ENCODE assay signal across 16 cellular contexts in the genomic region with DNA sequence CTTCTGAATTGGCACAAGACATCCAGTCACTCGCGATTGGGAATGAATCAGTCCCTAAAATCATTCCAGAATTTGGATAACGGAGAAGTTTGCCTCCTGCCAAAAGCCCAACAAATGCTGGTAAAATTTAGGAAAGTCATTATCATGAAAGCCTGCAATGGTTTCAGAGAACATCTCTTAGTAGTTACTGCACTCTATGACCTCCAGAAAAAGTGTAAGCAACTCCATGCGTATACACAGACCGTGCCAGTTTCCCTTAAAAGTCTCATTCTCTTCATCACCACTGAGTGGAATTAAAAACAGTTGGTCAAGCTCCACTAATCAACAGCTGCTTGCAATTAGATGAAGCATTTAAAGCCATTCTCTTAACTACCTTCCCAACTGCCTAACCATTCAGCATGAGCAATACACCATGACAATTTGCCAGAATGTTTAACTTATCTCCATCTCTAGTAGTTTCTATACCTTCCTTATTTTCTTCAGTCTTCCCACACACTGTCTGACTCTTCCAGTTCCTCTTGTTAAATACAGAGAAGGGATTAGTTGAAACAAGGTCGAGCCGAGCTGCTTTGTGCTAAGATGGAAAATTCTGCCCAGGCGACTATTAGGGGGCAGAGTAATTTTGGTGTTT.
DNase-seq lines count a peak whose midpoint lies in the region; ATAC-seq and TF ChIP-seq lines count a peak whose summit lies in the region.
"Had no signal": no experiment of that assay in that cellular context is flagged by ENCODE, and none has a peak within 500 bp of the region (broad histone marks: within the 10 kb centered on the region; RNA-seq: fewer than 3 reads in every experiment).

No MANE protein-coding gene starts in this region.

- no peak overlapping the region for H3K4me3 ChIP-seq in DND-41 (ENCODE audit: low read depth in 1 of 2, low read length in 2 of 2)
- H3K4me3 ChIP-seq in WERI-Rb-1 (ENCODE audit: low read depth, low read length): no peak overlapping the region
- H3K4me3 ChIP-seq: colonic mucosa, gastroesophageal sphincter, SK-N-MC, skin epidermis, suprapubic skin had no signal

- H3K36me3 ChIP-seq in DND-41 (ENCODE audit: insufficient read depth, low read length) (no peaks in the 10 kb centered on the region), WERI-Rb-1 (no peaks in the 10 kb centered on the region)
- H3K36me3 ChIP-seq: colonic mucosa, gastroesophageal sphincter, suprapubic skin had no signal

- H4K20me1 ChIP-seq in DND-41 (ENCODE audit: insufficient read depth, low read length): no peaks in the 10 kb centered on the region

- no peak overlapping the region for H3K4me3 Mint-ChIP-seq in nephron progenitor cell
- H3K4me3 Mint-ChIP-seq: activated T-cell treated with anti-CD3 and anti-CD28 coated beads, Interleukin-2, amount 50 U/mL, for 24 hours; natural killer cell treated with Interleukin-12 subunit alpha and Interleukin-12 subunit beta and Interleukin-15 and Interleukin-18, amount 100 ng/mL, for 72 hours had no signal

- H3K79me2 ChIP-seq in DND-41 (ENCODE audit: insufficient read depth, low read length): no peaks in the 10 kb centered on the region

- H3K27ac ChIP-seq in DND-41 (ENCODE audit: low read length) (no peak overlapping the region), WERI-Rb-1 (peak overlapping the region; percentile 88), caudate nucleus (ENCODE audit: low read depth, low read length) (no peak overlapping the region)
- H3K27ac ChIP-seq: colonic mucosa, gastroesophageal sphincter, SK-N-MC, suprapubic skin had no signal

- peak overlapping the region; percentile 41; the same call in 1 of the 2 replicates for H2AFZ ChIP-seq in DND-41 (ENCODE audit: low read depth, low read length)

- H3K27me3 ChIP-seq in DND-41 (ENCODE audit: insufficient read depth, low read length, poor library complexity) (no peaks in the 10 kb centered on the region), WERI-Rb-1 (ENCODE audit: insufficient read depth, low read depth, severe bottlenecking) (no peaks in the 10 kb centered on the region)
- H3K27me3 ChIP-seq: colonic mucosa, gastroesophageal sphincter, suprapubic skin had no signal

- no peak for TF ChIP-seq CTCF in DND-41 (IDR thresholded peaks at IDR 0.05; ENCODE audit: borderline replicate concordance, extremely low read depth, low read length, poor library complexity, severe bottlenecking)
- no peak for TF ChIP-seq CTCF in WERI-Rb-1 (IDR thresholded peaks at IDR 0.05; ENCODE audit: low read depth, low read length)
- TF ChIP-seq CTCF in nephron progenitor cell (IDR thresholded peaks at IDR 0.05): no peak

- H3K9ac ChIP-seq in DND-41 (ENCODE audit: low read depth, low read length): no peak overlapping the region

- peaks cover 21% of the 10 kb centered on the region for H3K9me3 Mint-ChIP-seq in nephron progenitor cell
- H3K9me3 Mint-ChIP-seq: natural killer cell treated with Interleukin-12 subunit alpha and Interleukin-12 subunit beta and Interleukin-15 and Interleukin-18, amount 100 ng/mL, for 72 hours had no signal

- peaks cover 12% of the 10 kb centered on the region for H3K36me3 Mint-ChIP-seq in nephron progenitor cell (ENCODE audit: low read depth)
- H3K36me3 Mint-ChIP-seq: natural killer cell treated with Interleukin-12 subunit alpha and Interleukin-12 subunit beta and Interleukin-15 and Interleukin-18, amount 100 ng/mL, for 72 hours had no signal

- no peak overlapping the region for H3K4me2 ChIP-seq in DND-41 (ENCODE audit: insufficient read depth, low read length)

- H3K4me1 Mint-ChIP-seq in nephron progenitor cell: peaks cover 24% of the 10 kb centered on the region

- H3K9me3 ChIP-seq in DND-41 (ENCODE audit: insufficient read depth, low read length, severe bottlenecking): no peaks in the 10 kb centered on the region
- H3K9me3 ChIP-seq in WERI-Rb-1 (ENCODE audit: severe bottlenecking): peaks cover 2% of the 10 kb centered on the region
- H3K9me3 ChIP-seq: colonic mucosa, gastroesophageal sphincter, suprapubic skin had no signal

- peak overlapping the region; percentile 79 for H3K27ac Mint-ChIP-seq in nephron progenitor cell
- H3K27ac Mint-ChIP-seq: activated T-cell treated with anti-CD3 and anti-CD28 coated beads, Interleukin-2, amount 50 U/mL, for 24 hours; natural killer cell treated with Interleukin-12 subunit alpha and Interleukin-12 subunit beta and Interleukin-15 and Interleukin-18, amount 100 ng/mL, for 72 hours had no signal

- DNase-seq in DND-41: no peak
- DNase-seq in MV-4-11 (lab: John Stamatoyannopoulos, UW): peak; percentile 43
- peak; percentile 31 for DNase-seq in WERI-Rb-1
- DNase-seq in nephron progenitor cell: no peak
- no peak for DNase-seq in SKM-1 (lab: John Stamatoyannopoulos, UW; ENCODE audit: unreplicated experiment)
- DNase-seq in NCI-H2227 (lab: John Stamatoyannopoulos, UW; ENCODE audit: unreplicated experiment): no peak
- no peak for DNase-seq in caudate nucleus (lab: John Stamatoyannopoulos, UW)
- DNase-seq: activated T-cell treated with anti-CD3 and anti-CD28 coated beads, Interleukin-2, amount 50 U/mL, for 24 hours; colonic mucosa had no signal

- ATAC-seq in DND-41 (ENCODE audit: insufficient read depth, low read depth) (no peak), HG03432 (IDR thresholded peaks at IDR 0.05; ENCODE audit: unreplicated experiment) (no peak)
- ATAC-seq: activated CD4-positive, CD25-positive, alpha-beta regulatory T cell treated with anti-CD3 and anti-CD28 coated beads, Interleukin-2, amount 50 U/mL, for 24 hours; gastroesophageal sphincter; natural killer cell treated with Interleukin-12 subunit alpha and Interleukin-12 subunit beta and Interleukin-15 and Interleukin-18, amount 100 ng/mL, for 72 hours had no signal

- peaks cover 3% of the 10 kb centered on the region for H3K27me3 Mint-ChIP-seq in nephron progenitor cell (ENCODE audit: low read depth, poor library complexity)

- peaks cover 5% of the 10 kb centered on the region; the same call in 1 of the 2 replicates for H3K4me1 ChIP-seq in DND-41 (ENCODE audit: insufficient read depth, low read length)
- H3K4me1 ChIP-seq: colonic mucosa had no signal

Comparison
In these comparisons a context has a peak if more than half of its experiments do, and no peak if none do; other contexts are left out.
1. DNase-seq: peak in MV-4-11 (single experiment) and WERI-Rb-1 (single experiment); none in DND-41 (single experiment), nephron progenitor cell (single experiment), SKM-1 (single experiment), NCI-H2227 (single experiment) and caudate nucleus (0 of 61).